Comparison of ENCODE assay signal across 13 cellular contexts in genomic region chr19:46620716-46621115, GRCh38. TPM values are rescaled to one million over a fixed set of nuclear protein-coding genes. Genes with fewer than 3 reads are reported as not detected.
DNase-seq lines count a peak whose midpoint lies in the region; ATAC-seq and TF ChIP-seq lines count a peak whose summit lies in the region.
"Had no signal": no experiment of that assay in that cellular context is flagged by ENCODE, and none has a peak within 500 bp of the region (broad histone marks: within the 10 kb centered on the region; RNA-seq: fewer than 3 reads in every experiment).

No MANE protein-coding gene starts in this region.

- peaks cover 85% of the 10 kb centered on the region for H3K4me1 Mint-ChIP-seq in activated B cell treated with CpG ODN at 0.5 μM for 24 hours

- no peaks in the 10 kb centered on the region for H3K9me3 Mint-ChIP-seq in activated B cell treated with CpG ODN at 0.5 μM for 24 hours

- no peak for TF ChIP-seq EP300 in ovary (IDR thresholded peaks at IDR 0.05)

- H3K27ac Mint-ChIP-seq in activated B cell treated with CpG ODN at 0.5 μM for 24 hours: peak overlapping the region; percentile 92

- H3K9me3 ChIP-seq in ovary: no peaks in the 10 kb centered on the region
- H3K9me3 ChIP-seq: adrenal gland, mucosa of descending colon had no signal

- no peaks in the 10 kb centered on the region for H3K4me1 ChIP-seq in ovary (ENCODE audit: insufficient read depth)

- H3K36me3 ChIP-seq in ovary: no peaks in the 10 kb centered on the region
- H3K36me3 ChIP-seq: adrenal gland had no signal

- H3K27me3 Mint-ChIP-seq in activated B cell treated with CpG ODN at 0.5 μM for 24 hours: no peaks in the 10 kb centered on the region

- no peak for TF ChIP-seq CTCF in activated B cell treated with CpG ODN at 0.5 μM for 24 hours (IDR thresholded peaks at IDR 0.05)
- TF ChIP-seq CTCF in fibroblast of the aortic adventitia (IDR thresholded peaks at IDR 0.05; ENCODE audit: insufficient read depth, low read length): no peak
- TF ChIP-seq CTCF in ovary (IDR thresholded peaks at IDR 0.05): no peak

- POLR2A ChIA-PET in activated B cell treated with CpG ODN at 0.5 μM for 24 hours (lab: Charles Lee): interaction anchor here (1.0 to 5.8 kb wide), 6 partner anchors 10 to 492 kb away, joined by 3 to 99 read pairs (median 32); partner anchors contain the start of genes CALM3, DACT3, SLC1A5 and ZC3H4

- H3K27me3 ChIP-seq in ovary: no peaks in the 10 kb centered on the region
- H3K27me3 ChIP-seq: adrenal gland had no signal

- no peak for TF ChIP-seq POLR2A in ovary (IDR thresholded peaks at IDR 0.05)

- intact Hi-C loops in activated B cell treated with CpG ODN at 0.5 μM for 24 hours (cut with micrococcal nuclease): no loop called here
- intact Hi-C loops in ovary (cut with DNase I): no loop called here

- CTCF ChIA-PET in activated B cell treated with CpG ODN at 0.5 μM for 24 hours (lab: Charles Lee): interaction anchor here (0.6 to 2.0 kb wide), 4 partner anchors 9 to 144 kb away, joined by 3 to 12 read pairs (median 4); partner anchors contain the start of gene DACT3

- H3K4me3 Mint-ChIP-seq in activated B cell treated with CpG ODN at 0.5 μM for 24 hours: peak overlapping the region; percentile 24

- peaks cover 2% of the 10 kb centered on the region for H3K36me3 Mint-ChIP-seq in activated B cell treated with CpG ODN at 0.5 μM for 24 hours (ENCODE audit: low read depth)

- H3K27ac ChIP-seq in ovary: peak overlapping the region; percentile 10 to 48

- ATAC-seq in activated B cell treated with CpG ODN at 0.5 μM for 24 hours (ENCODE audit: low read depth): no peak
- ATAC-seq in GM21825 (IDR thresholded peaks at IDR 0.05; ENCODE audit: unreplicated experiment): no peak
- no peak for ATAC-seq in HG03469 (IDR thresholded peaks at IDR 0.05; ENCODE audit: unreplicated experiment)
- ATAC-seq: mucosa of descending colon had no signal

- H3K4me3 ChIP-seq in fibroblast of the aortic adventitia (ENCODE audit: low read depth, low read length) (peak overlapping the region; percentile 59), ovary (no peak overlapping the region)
- H3K4me3 ChIP-seq: mucosa of descending colon had no signal

- peak; percentile 86 for DNase-seq in EH (ENCODE audit: low read depth)
- no peak for DNase-seq in activated B cell treated with CpG ODN at 0.5 μM for 24 hours
- DNase-seq in fibroblast of the aortic adventitia (ENCODE audit: low read depth): peak; percentile 78
- no peak for DNase-seq in ovary
- no peak for DNase-seq in activated CD4-positive, CD25-positive, alpha-beta regulatory T cell treated with anti-CD3 and anti-CD28 coated beads, Interleukin-2, amount 50 U/mL, for 72 hours
- no peak for DNase-seq in NCI-H1092 treated with DMSO at 0.1 percent for 48 hours (lab: John Stamatoyannopoulos, UW)
- DNase-seq: foreskin melanocyte, HCEC 1CT, mucosa of descending colon, NCI-H1048 had no signal

- WGBS in ovary, 3 donors: 18 to 28% (median 24%) methylated on average over 6 of the region's 6 CpGs

RNA-seq across cellular contexts. Expression of gene PTGIR, which starts 4.2 kb away (rescaled TPM):
- total RNA-seq in activated B cell treated with CpG ODN at 0.5 μM for 24 hours: 13.4 and 17.8 TPM in 2 replicates
- total RNA-seq in fibroblast of the aortic adventitia (ENCODE audit: low replicate concordance): 11.4 and 23.2 TPM in 2 replicates
- total RNA-seq in ovary: 1 to 10 TPM in 3 of 7 donors, under 1 TPM in 4; 0.24 to 1.5 (median 0.71) TPM
- 1 to 10 TPM in 1 of 2 donors, under 1 TPM in 1; 0.55 to 1.8 TPM for polyA plus RNA-seq in ovary

RNA-seq across cellular contexts. Expression of gene GNG8, which starts 15.3 kb away (rescaled TPM):
- 33.1 and 38.2 TPM in 2 replicates for total RNA-seq in activated B cell treated with CpG ODN at 0.5 μM for 24 hours
- total RNA-seq in fibroblast of the aortic adventitia (ENCODE audit: low replicate concordance): not detected in 2 replicates
- not detected for total RNA-seq in ovary
- polyA plus RNA-seq in ovary: not detected
- polyA plus RNA-seq: adrenal gland had no signal

RNA-seq across cellular contexts. Expression of gene CALM3, which starts 19.6 kb away (rescaled TPM):
- total RNA-seq in activated B cell treated with CpG ODN at 0.5 μM for 24 hours (174 and 200 TPM in 2 replicates), fibroblast of the aortic adventitia (ENCODE audit: low replicate concordance) (112 and 210 TPM in 2 replicates), ovary (100 to 1,000 TPM in 5 of 7 donors, 10 to 100 TPM in 2; 80.5 to 312 (median 225) TPM)
- polyA plus RNA-seq in ovary: 100 to 1,000 TPM; 191 to 646 TPM

RNA-seq across cellular contexts. Expression of gene DACT3, which starts 40.3 kb away (rescaled TPM):
- total RNA-seq in activated B cell treated with CpG ODN at 0.5 μM for 24 hours (0.49 and 0.75 TPM in 2 replicates), fibroblast of the aortic adventitia (ENCODE audit: low replicate concordance) (5.1 and 17.5 TPM in 2 replicates), ovary (10 to 100 TPM in 6 of 7 donors, 1 to 10 TPM in 1; 7.6 to 56.5 (median 20.8) TPM)
- 10 to 100 TPM; 15.2 to 51.3 TPM for polyA plus RNA-seq in ovary

Comparison
In these comparisons a context has a peak if more than half of its experiments do, and no peak if none do; other contexts are left out.
1. DNase-seq: peak in EH (single experiment) and fibroblast of the aortic adventitia (single experiment); none in activated B cell treated with CpG ODN at 0.5 μM for 24 hours (single experiment), ovary (0 of 5), activated CD4-positive, CD25-positive, alpha-beta regulatory T cell treated with anti-CD3 and anti-CD28 coated beads, Interleukin-2, amount 50 U/mL, for 72 hours (single experiment) and NCI-H1092 treated with DMSO at 0.1 percent for 48 hours (single experiment).
2. RNA of gene GNG8, which starts 15.3 kb away (total RNA-seq): 33.1 to 38.2 TPM in activated B cell treated with CpG ODN at 0.5 μM for 24 hours; not detected in fibroblast of the aortic adventitia and not detected in ovary; every median in the first group is over 10 times any median in the second.